7 cellular contexts compared by ENCODE assay signal in the genomic region with DNA sequence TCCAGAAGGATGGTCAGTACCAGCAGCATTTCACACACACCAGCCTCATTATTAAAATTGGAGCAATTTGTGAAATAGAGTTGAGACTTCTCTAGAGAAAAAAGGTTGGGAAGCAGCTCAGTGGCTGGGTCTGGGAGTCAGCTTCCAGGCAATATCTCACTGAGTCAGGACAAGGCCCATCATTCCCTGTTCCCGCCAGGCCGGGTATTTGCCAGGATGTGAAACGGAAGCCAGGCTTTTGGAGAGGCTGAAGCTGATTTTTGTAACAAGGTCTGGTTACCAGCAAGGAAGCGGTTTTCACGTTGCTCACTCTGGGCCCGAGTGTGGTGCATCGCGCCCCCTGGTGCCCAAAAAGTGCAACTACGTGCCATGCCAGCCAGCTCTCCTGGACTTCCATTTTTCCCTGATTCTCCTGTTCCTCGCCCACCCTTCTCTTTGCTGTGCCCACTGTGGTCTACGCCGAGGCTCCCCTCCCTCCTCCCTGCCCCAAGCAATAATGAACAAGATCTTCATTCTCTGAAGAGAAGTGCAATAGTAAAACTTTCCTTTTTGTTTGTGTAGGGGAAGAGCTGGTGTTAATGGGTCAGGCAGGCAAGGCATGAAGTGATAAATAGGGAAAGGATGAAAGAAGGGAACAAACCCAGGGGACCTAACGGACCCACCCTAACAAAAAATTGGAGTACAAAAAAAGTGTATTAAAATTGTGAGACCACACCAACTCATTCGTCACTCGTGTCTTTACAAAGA.
DNase-seq lines count a peak whose midpoint lies in the region; ATAC-seq and TF ChIP-seq lines count a peak whose summit lies in the region.

No MANE protein-coding gene starts in this region.

- peaks cover 27% of the 10 kb centered on the region for H3K4me1 ChIP-seq in lower lobe of right lung

- H3K27ac ChIP-seq in lower lobe of right lung: peak overlapping the region; percentile 46

- no peaks in the 10 kb centered on the region for H3K27me3 ChIP-seq in lower lobe of right lung (ENCODE audit: low read depth)

- no peaks in the 10 kb centered on the region for H3K9me3 ChIP-seq in lower lobe of right lung

- intact Hi-C loops in lower lobe of right lung (cut with DNase I): loop anchor here (5.0 to 10.0 kb wide), 2 partner anchors 312 to 429 kb away; no protein-coding TSS in a partner anchor

- TF ChIP-seq CTCF in lower lobe of right lung (IDR thresholded peaks at IDR 0.05): peak; percentile 98

- H3K36me3 ChIP-seq in lower lobe of right lung: no peaks in the 10 kb centered on the region

- H3K4me3 ChIP-seq in lower lobe of right lung: peak overlapping the region; percentile 14

- ATAC-seq in GM18502 (IDR thresholded peaks at IDR 0.05; ENCODE audit: poor library complexity, unreplicated experiment): peak; percentile 78
- ATAC-seq in HG03354 (IDR thresholded peaks at IDR 0.05; ENCODE audit: poor library complexity, severe bottlenecking, unreplicated experiment): peak; percentile 82
- ATAC-seq in lower lobe of right lung: peak; percentile 93 to 94

- peak; percentile 43 for DNase-seq in NCI-H526 treated with DMSO at 0.1 percent for 48 hours (lab: John Stamatoyannopoulos, UW)
- peak; percentile 50 to 58 for DNase-seq in activated CD4-positive, alpha-beta T cell treated with anti-CD3 and anti-CD28 coated beads, Interleukin-2, amount 50 U/mL, for 24 hours (ENCODE audit: low read depth in 1 of 2, low spot score in 1 of 2)
- DNase-seq in dedifferentiated amniotic fluid mesenchymal stem cell (ENCODE audit: extremely low spot score): peak; percentile 81
- DNase-seq in lower lobe of right lung: peak; percentile 81
- DNase-seq in stimulated activated CD4-positive, alpha-beta T cell treated with anti-CD3 and anti-CD28 coated beads, TNF-alpha, amount 100 ng/mL, for 1 hour (ENCODE audit: low read depth in 3 of 3, low spot score in 1 of 3): peak; percentile 22 to 65 (median 42)

Comparison
In these comparisons a context has a peak if more than half of its experiments do, and no peak if none do; other contexts are left out.
1. Peak in every context shown above with its lines: DNase-seq, ATAC-seq, H3K4me3 ChIP-seq and H3K27ac ChIP-seq.